In genomic region chr5:40841068-40841805, GRCh38 we compare ENCODE assay signal across 8 cellular contexts. TPM values are rescaled to one million over a fixed set of nuclear protein-coding genes. Genes with fewer than 3 reads are reported as not detected.
DNase-seq lines count a peak whose midpoint lies in the region; ATAC-seq, FAIRE-seq and TF ChIP-seq lines count a peak whose summit lies in the region.

Gene CARD6, plus strand, starts transcription at chr5:40841367. Its CDS starts 16 bp downstream, at chr5:40841383.

- no peak for TF ChIP-seq EP300 in stomach (IDR thresholded peaks at IDR 0.05)

- 8 to 14% (median 11%) methylated on average over 9 of the region's 9 CpGs for WGBS in stomach, 5 donors

- H3K9me3 ChIP-seq in MG63 (no peaks in the 10 kb centered on the region), kidney (ENCODE audit: control insufficient read depth in 1 of 2, low read length in 2 of 2) (no peaks in the 10 kb centered on the region), stomach (no peaks in the 10 kb centered on the region)

- H3K27ac Mint-ChIP-seq in CD14-positive monocyte, result peak within 1 kb of the TSS; percentile 96 to 99 (median 98)

- peaks cover 0 to 2% (median 0%) of the 10 kb centered on the region in 7 donors for H3K9me3 Mint-ChIP-seq in CD14-positive monocyte

- peaks cover 50% of the 10 kb centered on the region for H3K4me1 Mint-ChIP-seq in CD14-positive monocyte

- H3K36me3 ChIP-seq in MG63 (no peaks in the 10 kb centered on the region), kidney (ENCODE audit: control insufficient read depth in 1 of 2, insufficient read depth in 2 of 2, low read length in 2 of 2) (no peaks in the 10 kb centered on the region), stomach (peaks cover 0 to 7% (median 1%) of the 10 kb centered on the region in 4 donors)

- TF ChIP-seq POLR2A in stomach (IDR thresholded peaks at IDR 0.05), result no peak

- H3K4me3 Mint-ChIP-seq in CD14-positive monocyte, result peak within 1 kb of the TSS; percentile 83 to 98

- TF ChIP-seq CTCF in CD14-positive monocyte (IDR thresholded peaks at IDR 0.05) (no peak), kidney (IDR thresholded peaks at IDR 0.05; ENCODE audit: borderline replicate concordance, extremely low read depth, insufficient read depth) (no peak), stomach (IDR thresholded peaks at IDR 0.05) (no peak)

- H3K27me3 Mint-ChIP-seq in CD14-positive monocyte (ENCODE audit: low read depth in 3 of 3), result peaks cover 0 to 2% (median 1%) of the 10 kb centered on the region in 3 donors

- H3K4me3 ChIP-seq in MG63 (peak within 1 kb of the TSS; percentile 31), kidney (ENCODE audit: low read length in 2 of 2) (peak within 1 kb of the TSS; percentile 62 to 69), stomach (peak within 1 kb of the TSS; percentile 35 to 47 (median 41))

- DNase-seq in CD14-positive monocyte (ENCODE audit: low spot score) (no peak), MG63 (no peak), amniotic epithelial cell (ENCODE audit: low read depth) (peak; percentile 57), kidney (no peak), stomach (no peak), AG08396 (ENCODE audit: low spot score) (no peak), iPS-NIHi11 (ENCODE audit: low spot score) (no peak)

- H3K9ac ChIP-seq in kidney (ENCODE audit: low read length in 2 of 2), result peak within 1 kb of the TSS; percentile 14 to 25

- H3K27ac ChIP-seq in kidney (ENCODE audit: low read depth in 2 of 2, low read length in 2 of 2) (peak within 1 kb of the TSS; percentile 35 to 77), stomach (peak within 1 kb of the TSS; percentile 70 to 88 (median 84))

- peak; percentile 41 for ATAC-seq in GM19463 (IDR thresholded peaks at IDR 0.05; ENCODE audit: unreplicated experiment)

- H3K4me1 ChIP-seq in kidney (ENCODE audit: control insufficient read depth in 1 of 2, insufficient read depth in 1 of 2, low read depth in 1 of 2, low read length in 2 of 2) (no peaks in the 10 kb centered on the region), stomach (peaks cover 0 to 42% (median 15%) of the 10 kb centered on the region in 4 donors)

- intact Hi-C loops in CD14-positive monocyte (cut with micrococcal nuclease) (no loop called here), kidney (cut with DNase I) (no loop called here), stomach (cut with DNase I; ENCODE audit: low total_unique reads) (no loop called here)

- no peak for FAIRE-seq in kidney (lab: Jason Lieb, UNC)

- peaks cover 14 to 21% of the 10 kb centered on the region in 2 donors for H3K36me3 Mint-ChIP-seq in CD14-positive monocyte

- H3K27me3 ChIP-seq in MG63, result no peaks in the 10 kb centered on the region
- H3K27me3 ChIP-seq in stomach, result no peaks in the 10 kb centered on the region

RNA-seq across cellular contexts. Expression of gene CARD6, which starts in this region (rescaled TPM):
- polyA plus RNA-seq in CD14-positive monocyte, result 10 to 100 TPM; 10.6 to 15.6 TPM
- 2.0 and 2.4 TPM in 2 replicates for total RNA-seq in MG63 (2014; rRNA removed; shearing (Covaris generic); ENCODE audit: low replicate concordance)
- total RNA-seq in kidney, result 17.9 TPM
- 3.0 TPM for polyA plus RNA-seq in kidney (ENCODE audit: insufficient read depth, low read depth, low replicate concordance)
- 10 to 100 TPM in 3 of 5 donors, 1 to 10 TPM in 2; 2.0 to 30.8 (median 16.9) TPM for total RNA-seq in stomach
- polyA plus RNA-seq in stomach, result 10 to 100 TPM in 2 of 3 donors, 1 to 10 TPM in 1; 4.0 to 10.9 (median 10.5) TPM
